Comparison of ENCODE assay signal across 17 cellular contexts in the genomic region with DNA sequence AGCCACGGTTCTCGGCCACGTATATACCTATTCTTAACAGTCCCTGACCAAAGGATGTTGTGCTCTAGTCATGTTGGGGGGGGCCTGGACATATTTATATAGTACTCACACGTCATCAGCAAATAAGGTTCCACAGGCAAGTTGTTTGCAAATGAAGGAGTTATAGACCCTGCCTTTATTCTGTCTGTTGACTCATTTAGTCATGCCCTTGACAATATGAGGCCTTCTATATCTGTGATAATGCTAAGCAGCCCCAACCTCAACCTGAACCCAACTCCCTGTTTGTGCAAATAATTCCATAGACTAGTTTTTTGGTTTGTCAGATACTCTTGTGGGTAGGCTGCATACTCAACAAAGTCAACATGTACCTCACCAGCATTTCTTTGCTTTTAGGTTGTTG. TPM values are rescaled to one million over a fixed set of nuclear protein-coding genes. Genes with fewer than 3 reads are reported as not detected.
A peak's percentile ranks its signal among the peaks of the same experiment; 100 is the strongest.
DNase-seq lines count a peak whose midpoint lies in the region; ATAC-seq and TF ChIP-seq lines count a peak whose summit lies in the region.
"Had no signal": no experiment of that assay in that cellular context is flagged by ENCODE, and none has a peak within 500 bp of the region (broad histone marks: within the 10 kb centered on the region; RNA-seq: fewer than 3 reads in every experiment).

No MANE protein-coding gene starts in this region.

- ATAC-seq in CD4-positive, CD25-positive, alpha-beta regulatory T cell (ENCODE audit: low read depth in 2 of 2), result no peak
- no peak for ATAC-seq in left colon
- no peak for ATAC-seq in Right ventricle myocardium superior (ENCODE audit: poor library complexity)
- ATAC-seq: K562 had no signal

- TF ChIP-seq CTCF in GM13976 (IDR thresholded peaks at IDR 0.05; ENCODE audit: borderline replicate concordance, control extremely low read depth, extremely low read depth, insufficient read depth, missing control alignments), result no peak

- H3K27ac ChIP-seq in CD4-positive, CD25-positive, alpha-beta regulatory T cell (ENCODE audit: insufficient read depth, low read length, poor library complexity, severe bottlenecking), result no peak overlapping the region
- no peak overlapping the region for H3K27ac ChIP-seq in muscle layer of duodenum (ENCODE audit: low read length)
- H3K27ac ChIP-seq: HL-60 had no signal

- no peak overlapping the region for H3K27ac Mint-ChIP-seq in CD4-positive, CD25-positive, alpha-beta regulatory T cell
- H3K27ac Mint-ChIP-seq: B cell, CD14-positive monocyte, HFFc6 had no signal

- peaks cover 0 to 78% (median 50%) of the 10 kb centered on the region in 7 donors for H3K9me3 Mint-ChIP-seq in CD4-positive, CD25-positive, alpha-beta regulatory T cell

- H3K9me3 ChIP-seq in CD4-positive, CD25-positive, alpha-beta regulatory T cell (ENCODE audit: control insufficient read depth in 2 of 2, low read length in 2 of 2), result peaks cover 68 to 95% of the 10 kb centered on the region in 2 experiments
- H3K9me3 ChIP-seq in muscle layer of duodenum (ENCODE audit: control insufficient read depth in 1 of 2, low read length in 2 of 2), result peaks cover 38 to 64% of the 10 kb centered on the region in 2 donors

- H3K36me3 ChIP-seq in CD4-positive, CD25-positive, alpha-beta regulatory T cell (ENCODE audit: control insufficient read depth, insufficient read depth, low read length), result peaks cover 76% of the 10 kb centered on the region
- H3K36me3 ChIP-seq in muscle layer of duodenum (ENCODE audit: control insufficient read depth in 1 of 2, insufficient read depth in 2 of 2, low read length in 2 of 2), result peaks cover 34 to 72% of the 10 kb centered on the region in 2 donors

- peaks cover 66% of the 10 kb centered on the region for H3K36me3 Mint-ChIP-seq in CD4-positive, CD25-positive, alpha-beta regulatory T cell

- intact Hi-C loops in left colon (cut with DNase I, micrococcal nuclease) (no loop called here), Right ventricle myocardium superior (cut with DNase I) (no loop called here)

- H3K27me3 Mint-ChIP-seq in CD4-positive, CD25-positive, alpha-beta regulatory T cell, result no peaks in the 10 kb centered on the region
- H3K27me3 Mint-ChIP-seq: B cell had no signal

- DNase-seq in CD4-positive, CD25-positive, alpha-beta regulatory T cell, result no peak
- peak; percentile 95 for DNase-seq in DMS53 treated with DMSO at 0.1 percent for 48 hours (lab: John Stamatoyannopoulos, UW; ENCODE audit: unreplicated experiment)
- DNase-seq in NCI-H2081 treated with DMSO at 0.1 percent for 48 hours (lab: John Stamatoyannopoulos, UW), result no peak
- no peak for DNase-seq in left colon
- DNase-seq in Right ventricle myocardium superior, result no peak
- DNase-seq in GM13976 (ENCODE audit: low spot score), result no peak
- DNase-seq: Calu3, DMS 273 treated with DMSO at 0.1 percent for 48 hours, DMS79 treated with DMSO at 0.1 percent for 48 hours, EL, HCEC 1CT, HFFc6 had no signal

- no peaks in the 10 kb centered on the region for H3K27me3 ChIP-seq in CD4-positive, CD25-positive, alpha-beta regulatory T cell (ENCODE audit: control insufficient read depth, insufficient read depth, low read length)
- no peaks in the 10 kb centered on the region for H3K27me3 ChIP-seq in muscle layer of duodenum (ENCODE audit: low read depth, low read length)

- no peak overlapping the region for H3K4me3 Mint-ChIP-seq in CD4-positive, CD25-positive, alpha-beta regulatory T cell
- H3K4me3 Mint-ChIP-seq: B cell, CD14-positive monocyte, HFFc6 had no signal

- H3K4me1 Mint-ChIP-seq in CD4-positive, CD25-positive, alpha-beta regulatory T cell, result peaks cover 0 to 20% (median 2%) of the 10 kb centered on the region in 4 donors

- peak overlapping the region; percentile 17 for H3K4me3 ChIP-seq in CD4-positive, CD25-positive, alpha-beta regulatory T cell (ENCODE audit: low read depth, low read length)
- H3K4me3 ChIP-seq in muscle layer of duodenum (ENCODE audit: low read depth in 1 of 2, low read length in 2 of 2), result peak overlapping the region; percentile 39 to 42
- H3K4me3 ChIP-seq: K562 had no signal

- H3K4me1 ChIP-seq in CD4-positive, CD25-positive, alpha-beta regulatory T cell (ENCODE audit: control insufficient read depth, insufficient read depth, low read length, poor library complexity, severe bottlenecking), result no peaks in the 10 kb centered on the region
- no peaks in the 10 kb centered on the region for H3K4me1 ChIP-seq in muscle layer of duodenum (ENCODE audit: control insufficient read depth in 1 of 2, insufficient read depth in 2 of 2, low read length in 2 of 2)

- in situ Hi-C loops in GM13976 (cut with MboI; ENCODE audit: low sequenced_read_pairs, unreplicated experiment), result no loop called here

RNA-seq across cellular contexts. Expression of a gene that starts 8.9 kb away (rescaled TPM):
- 39.4 TPM for total RNA-seq in CD4-positive, CD25-positive, alpha-beta regulatory T cell
- polyA plus RNA-seq in CD4-positive, CD25-positive, alpha-beta regulatory T cell, result 10 to 100 TPM; 18.7 to 32.2 (median 31.3) TPM
- total RNA-seq in left colon (10 to 100 TPM; 13.0 to 15.2 TPM), Right ventricle myocardium superior (9.8 TPM)

RNA-seq across cellular contexts. Expression of a gene that starts 31.7 kb away (rescaled TPM):
- 15.4 TPM for total RNA-seq in CD4-positive, CD25-positive, alpha-beta regulatory T cell
- 10 to 100 TPM in 1 of 4 donors, 1 to 10 TPM in 3; 2.9 to 12.2 (median 7.5) TPM for polyA plus RNA-seq in CD4-positive, CD25-positive, alpha-beta regulatory T cell
- total RNA-seq in left colon, result 10 to 100 TPM; 13.3 to 16.5 TPM
- total RNA-seq in Right ventricle myocardium superior, result 9.8 TPM

RNA-seq across cellular contexts. Expression of a gene that starts 36.4 kb away (rescaled TPM):
- 16.6 TPM for total RNA-seq in CD4-positive, CD25-positive, alpha-beta regulatory T cell
- polyA plus RNA-seq in CD4-positive, CD25-positive, alpha-beta regulatory T cell, result 10 to 100 TPM in 1 of 4 donors, 1 to 10 TPM in 3; 4.8 to 11.7 (median 6.8) TPM
- total RNA-seq in left colon, result 10 to 100 TPM; 24.1 to 31.7 TPM
- total RNA-seq in Right ventricle myocardium superior, result 3.5 TPM

RNA-seq across cellular contexts. Expression of a gene that starts 50.9 kb away (rescaled TPM):
- 9.2 TPM for total RNA-seq in CD4-positive, CD25-positive, alpha-beta regulatory T cell
- 10 to 100 TPM; 19.5 to 28.6 (median 23.3) TPM for polyA plus RNA-seq in CD4-positive, CD25-positive, alpha-beta regulatory T cell
- total RNA-seq in left colon (1 to 10 TPM; 2.2 to 3.1 TPM), Right ventricle myocardium superior (5.8 TPM)

RNA-seq across cellular contexts. Expression of a gene that starts 51.7 kb away (rescaled TPM):
- total RNA-seq in CD4-positive, CD25-positive, alpha-beta regulatory T cell, result 23.6 TPM
- polyA plus RNA-seq in CD4-positive, CD25-positive, alpha-beta regulatory T cell, result 1 to 10 TPM; 1.3 to 3.4 (median 2.1) TPM
- total RNA-seq in left colon, result 10 to 100 TPM; 13.0 to 22.4 TPM
- 6.3 TPM for total RNA-seq in Right ventricle myocardium superior
